In genomic region chr15:40815042-40815678, GRCh38 we compare ENCODE assay signal across 1 cellular context.
TF ChIP-seq lines count a peak whose summit lies in the region.

No MANE protein-coding gene starts in this region.

TF ChIP-seq in WTC11, 78 proteins besides CTCF, POLR2A, EP300 and RAD21 (continued from another document):
- TF ChIP-seq ZNF281 (CRISPR knock-in tag; IDR thresholded peaks at IDR 0.05), result no peak
- no peak for TF ChIP-seq CBFB (CRISPR knock-in tag; IDR thresholded peaks at IDR 0.05; ENCODE audit: low read depth)
- no peak for TF ChIP-seq NFE2L1 (CRISPR knock-in tag; IDR thresholded peaks at IDR 0.05)
- no peak for TF ChIP-seq ZNF138 (CRISPR knock-in tag; conservative IDR thresholded peaks at IDR 0.05)
- no peak for TF ChIP-seq PRDM15 (CRISPR knock-in tag; IDR thresholded peaks at IDR 0.05)
- no peak for TF ChIP-seq ZNF121 (CRISPR knock-in tag; IDR thresholded peaks at IDR 0.05)
- TF ChIP-seq, protein P1, sequence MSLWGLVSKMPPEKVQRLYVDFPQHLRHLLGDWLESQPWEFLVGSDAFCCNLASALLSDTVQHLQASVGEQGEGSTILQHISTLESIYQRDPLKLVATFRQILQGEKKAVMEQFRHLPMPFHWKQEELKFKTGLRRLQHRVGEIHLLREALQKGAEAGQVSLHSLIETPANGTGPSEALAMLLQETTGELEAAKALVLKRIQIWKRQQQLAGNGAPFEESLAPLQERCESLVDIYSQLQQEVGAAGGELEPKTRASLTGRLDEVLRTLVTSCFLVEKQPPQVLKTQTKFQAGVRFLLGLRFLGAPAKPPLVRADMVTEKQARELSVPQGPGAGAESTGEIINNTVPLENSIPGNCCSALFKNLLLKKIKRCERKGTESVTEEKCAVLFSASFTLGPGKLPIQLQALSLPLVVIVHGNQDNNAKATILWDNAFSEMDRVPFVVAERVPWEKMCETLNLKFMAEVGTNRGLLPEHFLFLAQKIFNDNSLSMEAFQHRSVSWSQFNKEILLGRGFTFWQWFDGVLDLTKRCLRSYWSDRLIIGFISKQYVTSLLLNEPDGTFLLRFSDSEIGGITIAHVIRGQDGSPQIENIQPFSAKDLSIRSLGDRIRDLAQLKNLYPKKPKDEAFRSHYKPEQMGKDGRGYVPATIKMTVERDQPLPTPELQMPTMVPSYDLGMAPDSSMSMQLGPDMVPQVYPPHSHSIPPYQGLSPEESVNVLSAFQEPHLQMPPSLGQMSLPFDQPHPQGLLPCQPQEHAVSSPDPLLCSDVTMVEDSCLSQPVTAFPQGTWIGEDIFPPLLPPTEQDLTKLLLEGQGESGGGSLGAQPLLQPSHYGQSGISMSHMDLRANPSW (CRISPR knock-in tag; conservative IDR thresholded peaks at IDR 0.05; ENCODE audit: low read depth), result no peak
- TF ChIP-seq, protein P2, sequence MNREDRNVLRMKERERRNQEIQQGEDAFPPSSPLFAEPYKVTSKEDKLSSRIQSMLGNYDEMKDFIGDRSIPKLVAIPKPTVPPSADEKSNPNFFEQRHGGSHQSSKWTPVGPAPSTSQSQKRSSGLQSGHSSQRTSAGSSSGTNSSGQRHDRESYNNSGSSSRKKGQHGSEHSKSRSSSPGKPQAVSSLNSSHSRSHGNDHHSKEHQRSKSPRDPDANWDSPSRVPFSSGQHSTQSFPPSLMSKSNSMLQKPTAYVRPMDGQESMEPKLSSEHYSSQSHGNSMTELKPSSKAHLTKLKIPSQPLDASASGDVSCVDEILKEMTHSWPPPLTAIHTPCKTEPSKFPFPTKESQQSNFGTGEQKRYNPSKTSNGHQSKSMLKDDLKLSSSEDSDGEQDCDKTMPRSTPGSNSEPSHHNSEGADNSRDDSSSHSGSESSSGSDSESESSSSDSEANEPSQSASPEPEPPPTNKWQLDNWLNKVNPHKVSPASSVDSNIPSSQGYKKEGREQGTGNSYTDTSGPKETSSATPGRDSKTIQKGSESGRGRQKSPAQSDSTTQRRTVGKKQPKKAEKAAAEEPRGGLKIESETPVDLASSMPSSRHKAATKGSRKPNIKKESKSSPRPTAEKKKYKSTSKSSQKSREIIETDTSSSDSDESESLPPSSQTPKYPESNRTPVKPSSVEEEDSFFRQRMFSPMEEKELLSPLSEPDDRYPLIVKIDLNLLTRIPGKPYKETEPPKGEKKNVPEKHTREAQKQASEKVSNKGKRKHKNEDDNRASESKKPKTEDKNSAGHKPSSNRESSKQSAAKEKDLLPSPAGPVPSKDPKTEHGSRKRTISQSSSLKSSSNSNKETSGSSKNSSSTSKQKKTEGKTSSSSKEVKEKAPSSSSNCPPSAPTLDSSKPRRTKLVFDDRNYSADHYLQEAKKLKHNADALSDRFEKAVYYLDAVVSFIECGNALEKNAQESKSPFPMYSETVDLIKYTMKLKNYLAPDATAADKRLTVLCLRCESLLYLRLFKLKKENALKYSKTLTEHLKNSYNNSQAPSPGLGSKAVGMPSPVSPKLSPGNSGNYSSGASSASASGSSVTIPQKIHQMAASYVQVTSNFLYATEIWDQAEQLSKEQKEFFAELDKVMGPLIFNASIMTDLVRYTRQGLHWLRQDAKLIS (CRISPR knock-in tag; IDR thresholded peaks at IDR 0.05; ENCODE audit: borderline replicate concordance), result no peak
- no peak for TF ChIP-seq SMAD3 (CRISPR knock-in tag; IDR thresholded peaks at IDR 0.05; ENCODE audit: borderline replicate concordance)
- no peak for TF ChIP-seq SOX15 (CRISPR knock-in tag; IDR thresholded peaks at IDR 0.05)
